ENCODE assay signal across 36 cellular contexts in genomic region chr3:194110483-194110882, GRCh38. TPM values are rescaled to one million over a fixed set of nuclear protein-coding genes. Genes with fewer than 3 reads are reported as not detected.
"Had no signal": no experiment of that assay in that cellular context is flagged by ENCODE, and none has a peak within 500 bp of the region (broad histone marks: within the 10 kb centered on the region; RNA-seq: fewer than 3 reads in every experiment).

No MANE protein-coding gene starts in this region.

- H3K4me3 Mint-ChIP-seq: activated B cell treated with CpG ODN at 0.5 μM for 24 hours; activated CD4-positive, alpha-beta memory T cell treated with anti-CD3 and anti-CD28 coated beads for 36 hours; activated CD4-positive, alpha-beta T cell treated with anti-CD3 and anti-CD28 coated beads, Interleukin-2, amount 10 ng/mL, durations not matched to agents 24 days and 14 days; activated CD8-positive, alpha-beta T cell treated with anti-CD3 and anti-CD28 coated beads for 36 hours; activated naive CD4-positive, alpha-beta T cell treated with anti-CD3 and anti-CD28 coated beads for 36 hours; activated naive CD8-positive, alpha-beta T cell treated with anti-CD3 and anti-CD28 coated beads for 36 hours; activated T-cell treated with anti-CD3 and anti-CD28 coated beads, Interleukin-2, amount 50 U/mL, for 4 hours; activated T-cell treated with anti-CD3 and anti-CD28 coated beads, Interleukin-2, amount 50 U/mL, for 72 hours; activated T-helper 1 cell treated with anti-CD3 and anti-CD28 coated beads, Interleukin-12 subunit alpha, Interleukin-12 subunit beta, Interleukin-2, Interleukin-4 antibody, amounts not matched to agents 30 ng/mL and 10 ng/mL and 1 ng/mL, durations not matched to agents 14 hours and 24 hours and 36 hours; activated T-helper 17 cell treated with anti-CD3 and anti-CD28 coated beads, Interleukin-2, amount 50 U/mL, for 72 hours; T-helper 1 cell treated with Interleukin-12 subunit alpha and Interleukin-12 subunit beta and Interleukin-4 antibody, amounts not matched to agents 30 μg/mL and 1 μg/mL, for 36 hours; T-helper 2 cell treated with Interferon-gamma antibody and Interleukin-4, amounts not matched to agents 5 μg/mL and 100 μg/mL, for 36 hours had no signal

- H3K9me3 Mint-ChIP-seq: activated B cell treated with CpG ODN at 0.5 μM for 24 hours; activated CD4-positive, alpha-beta memory T cell treated with anti-CD3 and anti-CD28 coated beads for 36 hours; activated CD4-positive, alpha-beta T cell treated with anti-CD3 and anti-CD28 coated beads, Interleukin-2, amount 10 ng/mL, durations not matched to agents 24 days and 14 days; activated CD8-positive, alpha-beta T cell treated with anti-CD3 and anti-CD28 coated beads for 36 hours; activated naive CD4-positive, alpha-beta T cell treated with anti-CD3 and anti-CD28 coated beads for 36 hours; activated naive CD4-positive, alpha-beta T cell treated with anti-CD3 and anti-CD28 coated beads, Interleukin-2, amount 50 U/mL, for 72 hours; activated naive CD8-positive, alpha-beta T cell treated with anti-CD3 and anti-CD28 coated beads for 36 hours; activated T-cell treated with anti-CD3 and anti-CD28 coated beads, Interleukin-2, amount 50 U/mL, for 4 hours; activated T-cell treated with anti-CD3 and anti-CD28 coated beads, Interleukin-2, amount 50 U/mL, for 72 hours; activated T-helper 1 cell treated with anti-CD3 and anti-CD28 coated beads, Interleukin-12 subunit alpha, Interleukin-12 subunit beta, Interleukin-2, Interleukin-4 antibody, amounts not matched to agents 30 ng/mL and 10 ng/mL and 1 ng/mL, durations not matched to agents 14 hours and 24 hours and 36 hours; activated T-helper 17 cell treated with anti-CD3 and anti-CD28 coated beads, Interleukin-2, amount 50 U/mL, for 72 hours; T-helper 1 cell treated with Interleukin-12 subunit alpha and Interleukin-12 subunit beta and Interleukin-4 antibody, amounts not matched to agents 30 μg/mL and 1 μg/mL, for 36 hours; T-helper 2 cell treated with Interferon-gamma antibody and Interleukin-4, amounts not matched to agents 5 μg/mL and 100 μg/mL, for 36 hours had no signal

- H3K9me3 ChIP-seq: adrenal gland, body of pancreas, breast epithelium had no signal

- H3K36me3 ChIP-seq: adrenal gland, brain microvascular endothelial cell, breast epithelium, WERI-Rb-1 had no signal

- ATAC-seq: activated CD8-positive, alpha-beta T cell treated with anti-CD3 and anti-CD28 coated beads for 36 hours; activated naive CD4-positive, alpha-beta T cell treated with anti-CD3 and anti-CD28 coated beads, Interleukin-2, amount 50 U/mL, for 72 hours; activated T-cell treated with anti-CD3 and anti-CD28 coated beads, Interleukin-2, amount 50 U/mL, for 4 hours; activated T-cell treated with anti-CD3 and anti-CD28 coated beads, Interleukin-2, amount 50 U/mL, for 72 hours; activated T-helper 17 cell treated with anti-CD3 and anti-CD28 coated beads, Interleukin-2, amount 50 U/mL, for 72 hours; body of pancreas had no signal

- H3K4me1 ChIP-seq: adrenal gland, breast epithelium had no signal

- H3K27me3 ChIP-seq: adrenal gland, body of pancreas, breast epithelium had no signal

- H3K36me3 Mint-ChIP-seq: activated CD4-positive, alpha-beta memory T cell treated with anti-CD3 and anti-CD28 coated beads for 36 hours; activated naive CD4-positive, alpha-beta T cell treated with anti-CD3 and anti-CD28 coated beads, Interleukin-2, amount 50 U/mL, for 72 hours; activated naive CD8-positive, alpha-beta T cell treated with anti-CD3 and anti-CD28 coated beads for 36 hours had no signal

- H3K4me1 Mint-ChIP-seq: activated T-helper 17 cell treated with anti-CD3 and anti-CD28 coated beads, Interleukin-2, amount 50 U/mL, for 72 hours had no signal

- DNase-seq: activated B cell treated with CpG ODN at 0.5 μM for 24 hours; activated CD4-positive, alpha-beta memory T cell treated with anti-CD3 and anti-CD28 coated beads for 36 hours; activated CD4-positive, alpha-beta T cell treated with anti-CD3 and anti-CD28 coated beads for 4 hours; activated CD4-positive, alpha-beta T cell treated with anti-CD3 and anti-CD28 coated beads, Interleukin-2, amount 10 ng/mL, durations not matched to agents 24 days and 14 days; activated CD4-positive, alpha-beta T cell treated with anti-CD3 and anti-CD28 coated beads, Interleukin-2, amount 50 U/mL, for 1 hour; activated CD4-positive, alpha-beta T cell treated with anti-CD3 and anti-CD28 coated beads, Interleukin-2, amount 50 U/mL, for 4 hours; activated CD4-positive, CD25-positive, alpha-beta regulatory T cell treated with anti-CD3 and anti-CD28 coated beads, Interleukin-2, amount 50 U/mL, for 72 hours; activated CD8-positive, alpha-beta memory T cell treated with anti-CD3 and anti-CD28 coated beads, Interleukin-2, amount 50 U/mL, for 4 hours; activated CD8-positive, alpha-beta T cell treated with anti-CD3 and anti-CD28 coated beads for 36 hours; activated effector memory CD4-positive, alpha-beta T cell treated with anti-CD3 and anti-CD28 coated beads, Interleukin-2, amount 50 U/mL, for 16 hours; activated gamma-delta T cell treated with Interleukin-2 at 50 U/mL for 16 hours; activated naive CD4-positive, alpha-beta T cell; activated naive CD4-positive, alpha-beta T cell treated with anti-CD3 and anti-CD28 coated beads for 36 hours; activated naive CD4-positive, alpha-beta T cell treated with anti-CD3 and anti-CD28 coated beads, Interleukin-2, amount 50 U/mL, for 16 hours; activated naive CD8-positive, alpha-beta T cell treated with anti-CD3 and anti-CD28 coated beads for 36 hours; activated T-cell treated with anti-CD3 and anti-CD28 coated beads for 4 hours; activated T-cell treated with anti-CD3 and anti-CD28 coated beads, Interleukin-2, amount 50 U/mL, for 1 hour; activated T-cell treated with anti-CD3 and anti-CD28 coated beads, Interleukin-2, amount 50 U/mL, for 4 hours; activated T-cell treated with anti-CD3 and anti-CD28 coated beads, Interleukin-2, amount 50 U/mL, for 72 hours; adrenal gland; amniotic stem cell; aorta; body of pancreas; brain microvascular endothelial cell; central memory CD4-positive, alpha-beta T cell; T-helper 1 cell; T-helper 2 cell; T-helper 9 cell; WERI-Rb-1 had no signal

- H3K27me3 Mint-ChIP-seq: activated B cell treated with CpG ODN at 0.5 μM for 24 hours had no signal

- H3K27ac Mint-ChIP-seq: activated B cell treated with CpG ODN at 0.5 μM for 24 hours; activated CD4-positive, alpha-beta memory T cell treated with anti-CD3 and anti-CD28 coated beads for 36 hours; activated CD4-positive, alpha-beta T cell treated with anti-CD3 and anti-CD28 coated beads, Interleukin-2, amount 10 ng/mL, durations not matched to agents 24 days and 14 days; activated CD8-positive, alpha-beta T cell treated with anti-CD3 and anti-CD28 coated beads for 36 hours; activated naive CD4-positive, alpha-beta T cell treated with anti-CD3 and anti-CD28 coated beads for 36 hours; activated naive CD4-positive, alpha-beta T cell treated with anti-CD3 and anti-CD28 coated beads, Interleukin-2, amount 50 U/mL, for 72 hours; activated naive CD8-positive, alpha-beta T cell treated with anti-CD3 and anti-CD28 coated beads for 36 hours; activated T-cell treated with anti-CD3 and anti-CD28 coated beads, Interleukin-2, amount 50 U/mL, for 72 hours; activated T-helper 1 cell treated with anti-CD3 and anti-CD28 coated beads, Interleukin-12 subunit alpha, Interleukin-12 subunit beta, Interleukin-2, Interleukin-4 antibody, amounts not matched to agents 30 ng/mL and 10 ng/mL and 1 ng/mL, durations not matched to agents 14 hours and 24 hours and 36 hours; activated T-helper 17 cell treated with anti-CD3 and anti-CD28 coated beads, Interleukin-2, amount 50 U/mL, for 72 hours; T-helper 1 cell treated with Interleukin-12 subunit alpha and Interleukin-12 subunit beta and Interleukin-4 antibody, amounts not matched to agents 30 μg/mL and 1 μg/mL, for 36 hours; T-helper 2 cell treated with Interferon-gamma antibody and Interleukin-4, amounts not matched to agents 5 μg/mL and 100 μg/mL, for 36 hours had no signal

- H3K4me3 ChIP-seq: adrenal gland, body of pancreas, breast epithelium had no signal

RNA-seq across cellular contexts. Expression of gene HES1, which starts 25.5 kb away (rescaled TPM):
- total RNA-seq: activated CD8-positive, alpha-beta memory T cell treated with anti-CD3 and anti-CD28 coated beads for 36 hours; activated CD8-positive, alpha-beta T cell treated with anti-CD3 and anti-CD28 coated beads for 36 hours had no signal
